8 cellular contexts compared by ENCODE assay signal in genomic region chr12:13103391-13104033, GRCh38. TPM values are rescaled to one million over a fixed set of nuclear protein-coding genes. Genes with fewer than 3 reads are reported as not detected.
DNase-seq lines count a peak whose midpoint lies in the region; ATAC-seq and TF ChIP-seq lines count a peak whose summit lies in the region.

Gene GSG1, minus strand, starts transcription at chr12:13103667. Its CDS starts 155 bp downstream, at chr12:13103512.

- ATAC-seq in heart right ventricle, result no peak
- ATAC-seq in Right ventricle myocardium superior (ENCODE audit: poor library complexity), result no peak
- no peak for ATAC-seq in GM21786 (IDR thresholded peaks at IDR 0.05; ENCODE audit: unreplicated experiment)
- no peak for ATAC-seq in GM21825 (IDR thresholded peaks at IDR 0.05; ENCODE audit: unreplicated experiment)

- H3K9me3 ChIP-seq in heart right ventricle, result peaks cover 0 to 7% (median 0%) of the 10 kb centered on the region in 11 donors
- peaks cover 4% of the 10 kb centered on the region for H3K9me3 ChIP-seq in adipocyte (ENCODE audit: control insufficient read depth, low read length)
- H3K9me3 ChIP-seq in mucosa of rectum (ENCODE audit: control insufficient read depth in 2 of 2, low read length in 2 of 2), result peaks cover 0 to 2% of the 10 kb centered on the region in 2 donors
- H3K9me3 ChIP-seq in transverse colon, result no peaks in the 10 kb centered on the region

- H3K27me3 ChIP-seq in heart right ventricle (no peaks in the 10 kb centered on the region), adipocyte (replicated peaks; ENCODE audit: control insufficient read depth, insufficient read depth, low read length) (no peaks in the 10 kb centered on the region), mucosa of rectum (ENCODE audit: control insufficient read depth in 2 of 2, insufficient read depth in 2 of 2, low read length in 2 of 2) (no peaks in the 10 kb centered on the region), transverse colon (no peaks in the 10 kb centered on the region)

- peak within 1 kb of the TSS; percentile 86 to 98 (median 96) for H3K27ac ChIP-seq in heart right ventricle
- peak within 1 kb of the TSS; percentile 78 to 85 for H3K27ac ChIP-seq in mucosa of rectum (ENCODE audit: low read depth in 2 of 2, low read length in 2 of 2)
- H3K27ac ChIP-seq in transverse colon, result peak within 1 kb of the TSS; percentile 83 to 94 (median 88)

- 95% methylated on average over 8 of the region's 8 CpGs for WGBS in heart right ventricle, 2 donors
- WGBS in transverse colon (ENCODE audit: low coverage in 1 of 2), 2 donors, result 81 to 100% methylated on average over 2 to 8 of the region's 8 CpGs

- peaks cover 10 to 49% (median 34%) of the 10 kb centered on the region in 9 donors for H3K4me1 ChIP-seq in heart right ventricle
- H3K4me1 ChIP-seq in adipocyte (ENCODE audit: control insufficient read depth, insufficient read depth, low read length), result peaks cover 48% of the 10 kb centered on the region
- H3K4me1 ChIP-seq in mucosa of rectum (ENCODE audit: control insufficient read depth in 2 of 2, insufficient read depth in 2 of 2, low read length in 2 of 2), result peaks cover 18 to 33% of the 10 kb centered on the region in 2 donors
- H3K4me1 ChIP-seq in transverse colon, result peaks cover 9 to 39% (median 33%) of the 10 kb centered on the region in 4 donors

- TF ChIP-seq CTCF in heart right ventricle (IDR thresholded peaks at IDR 0.05), result no peak
- no peak for TF ChIP-seq CTCF in transverse colon (IDR thresholded peaks at IDR 0.05)

- intact Hi-C loops in heart right ventricle (cut with DNase I), result loop anchor here in 5 of 10 donors (5.0 kb wide), 4 partner anchors 44 to 101 kb away; partner anchors contain the start of genes HEBP1 (in 2 of the 5) and EMP1 (in 1 of the 5)
- intact Hi-C loops in Right ventricle myocardium superior (cut with DNase I), result loop anchor here (5.0 kb wide), 1 partner anchor 49 kb away; no protein-coding TSS in a partner anchor
- intact Hi-C loops in transverse colon (cut with DNase I; ENCODE audit: low total_unique reads), result loop anchor here (5.0 kb wide), 2 partner anchors 94 to 109 kb away; partner anchors contain the start of gene EMP1

- no peak within 1 kb of the TSS for H3K4me3 ChIP-seq in heart right ventricle
- H3K4me3 ChIP-seq in adipocyte (ENCODE audit: low read length), result peak within 1 kb of the TSS; percentile 73
- H3K4me3 ChIP-seq in mucosa of rectum (ENCODE audit: low read length in 2 of 2), result no peak within 1 kb of the TSS
- no peak within 1 kb of the TSS for H3K4me3 ChIP-seq in transverse colon

- no peak for TF ChIP-seq EP300 in transverse colon (IDR thresholded peaks at IDR 0.05; ENCODE audit: low read depth)

- in situ Hi-C loops in transverse colon (cut with MboI; ENCODE audit: low pct_ligation_motif_present in 1 of 4, low pct_unique_long_range_greater_than_20kb in 1 of 4, low sequenced_read_pairs in 3 of 4) (loop anchor here in 1 of 4 donors (10.0 kb wide), 1 partner anchor 101 kb away; no protein-coding TSS in a partner anchor), KBM-7 (cut with MboI; ENCODE audit: low pct_unique_long_range_greater_than_20kb, low sequenced_read_pairs) (no loop called here)

- no peak for TF ChIP-seq POLR2A in transverse colon (IDR thresholded peaks at IDR 0.05)

- H3K9ac ChIP-seq in adipocyte (ENCODE audit: low read length) (peak within 1 kb of the TSS; percentile 86), mucosa of rectum (ENCODE audit: low read depth in 1 of 2, low read length in 2 of 2) (no peak within 1 kb of the TSS)

- no peaks in the 10 kb centered on the region for H3K36me3 ChIP-seq in heart right ventricle
- H3K36me3 ChIP-seq in adipocyte (ENCODE audit: control insufficient read depth, insufficient read depth, low read length, severe bottlenecking), result no peaks in the 10 kb centered on the region
- H3K36me3 ChIP-seq in mucosa of rectum (ENCODE audit: control insufficient read depth in 2 of 2, insufficient read depth in 2 of 2, low read length in 2 of 2), result no peaks in the 10 kb centered on the region
- H3K36me3 ChIP-seq in transverse colon, result no peaks in the 10 kb centered on the region

- no peak for DNase-seq in heart right ventricle
- no peak for DNase-seq in Right ventricle myocardium superior
- DNase-seq in adipocyte (ENCODE audit: low read depth), result no peak
- no peak for DNase-seq in transverse colon
- no peak for DNase-seq in KBM-7

RNA-seq across cellular contexts. Expression of gene GSG1, which starts in this region (rescaled TPM):
- total RNA-seq in heart right ventricle (not detected), Right ventricle myocardium superior (not detected), transverse colon (not detected)
- polyA plus RNA-seq in heart right ventricle, result not detected
